17 cellular contexts compared by ENCODE assay signal in genomic region chr1:64545118-64545916, GRCh38.
DNase-seq lines count a peak whose midpoint lies in the region; ATAC-seq and TF ChIP-seq lines count a peak whose summit lies in the region.
"Had no signal": no experiment of that assay in that cellular context is flagged by ENCODE, and none has a peak within 500 bp of the region (broad histone marks: within the 10 kb centered on the region; RNA-seq: fewer than 3 reads in every experiment).

No MANE protein-coding gene starts in this region.

- H3K4me3 ChIP-seq in GM23338, result no peak overlapping the region
- H3K4me3 ChIP-seq in neural progenitor cell, result no peak overlapping the region
- H3K4me3 ChIP-seq: mucosa of descending colon had no signal

- no peaks in the 10 kb centered on the region for H3K9me3 ChIP-seq in neural progenitor cell (ENCODE audit: low read depth)
- H3K9me3 ChIP-seq: mucosa of descending colon had no signal

- H3K79me2 ChIP-seq in GM23338 (replicated peaks; ENCODE audit: insufficient read depth), result peaks cover 97% of the 10 kb centered on the region
- H3K79me2 ChIP-seq in neural progenitor cell (ENCODE audit: low read depth), result peaks cover 99% of the 10 kb centered on the region

- ATAC-seq in GM23338 (no peak), HG03521 (IDR thresholded peaks at IDR 0.05; ENCODE audit: unreplicated experiment) (no peak), GM18868 (IDR thresholded peaks at IDR 0.05; ENCODE audit: unreplicated experiment) (no peak)
- ATAC-seq in activated naive CD4-positive, alpha-beta T cell treated with anti-CD3 and anti-CD28 coated beads, Interleukin-2, amount 50 U/mL, for 72 hours, result peak; percentile 21 to 34
- ATAC-seq: mucosa of descending colon had no signal

- DNase-seq in activated gamma-delta T cell treated with Interleukin-2 at 50 U/mL for 16 hours, result peak; percentile 10
- DNase-seq in activated gamma-delta T cell (lab: John Stamatoyannopoulos, UW), result no peak
- no peak for DNase-seq in GM23338 (ENCODE audit: low spot score)
- DNase-seq in activated naive CD4-positive, alpha-beta T cell treated with anti-CD3 and anti-CD28 coated beads, Interleukin-2, amount 50 U/mL, for 72 hours (ENCODE audit: low spot score in 2 of 2), result no peak
- no peak for DNase-seq in neural progenitor cell (ENCODE audit: low spot score)
- DNase-seq in H4 (ENCODE audit: low spot score), result no peak
- DNase-seq: activated CD4-positive, alpha-beta T cell treated with anti-CD3 and anti-CD28 coated beads, Interleukin-2, amount 50 U/mL, for 1 hour; anterior cingulate cortex; endodermal cell; head of caudate nucleus; mucosa of descending colon; NCI-H1105; occipital lobe had no signal

- H3K27ac Mint-ChIP-seq in GM23338 (peak overlapping the region; percentile 64), neural progenitor cell (peak overlapping the region; percentile 50)
- H3K27ac Mint-ChIP-seq in activated naive CD4-positive, alpha-beta T cell treated with anti-CD3 and anti-CD28 coated beads, Interleukin-2, amount 50 U/mL, for 72 hours, result no peak overlapping the region
- H3K27ac Mint-ChIP-seq: endodermal cell; stimulated activated memory B cell treated with anti-CD40 and anti-IgM and Interleukin-4, amounts not matched to agents 10 μg/mL and 1 μg/mL and 100 μg/mL, for 72 hours; type B pancreatic cell had no signal

- H2AFZ ChIP-seq in GM23338 (no peak overlapping the region), neural progenitor cell (replicated peaks) (no peak overlapping the region)

- H3F3A ChIP-seq in GM23338 (replicated peaks; ENCODE audit: low read depth), result no peaks in the 10 kb centered on the region
- H3F3A ChIP-seq in neural progenitor cell (ENCODE audit: low read depth), result peaks cover 28% of the 10 kb centered on the region

- no peak overlapping the region for H3K4me3 Mint-ChIP-seq in GM23338
- no peak overlapping the region for H3K4me3 Mint-ChIP-seq in neural progenitor cell
- H3K4me3 Mint-ChIP-seq: endodermal cell; stimulated activated memory B cell treated with anti-CD40 and anti-IgM and Interleukin-4, amounts not matched to agents 10 μg/mL and 1 μg/mL and 100 μg/mL, for 72 hours; type B pancreatic cell had no signal

- peaks cover 61% of the 10 kb centered on the region for H3K4me1 Mint-ChIP-seq in GM23338
- peaks cover 57% of the 10 kb centered on the region for H3K4me1 Mint-ChIP-seq in neural progenitor cell
- H3K4me1 Mint-ChIP-seq: stimulated activated memory B cell treated with anti-CD40 and anti-IgM and Interleukin-4, amounts not matched to agents 10 μg/mL and 1 μg/mL and 100 μg/mL, for 72 hours had no signal

- no peak overlapping the region for H3K27ac ChIP-seq in GM23338 (ENCODE audit: low read depth)
- no peak overlapping the region for H3K27ac ChIP-seq in neural progenitor cell

- peak overlapping the region; percentile 39 for H3K4me2 ChIP-seq in GM23338
- peak overlapping the region; percentile 59 for H3K4me2 ChIP-seq in neural progenitor cell

- no peak overlapping the region for H3K9ac ChIP-seq in neural progenitor cell

- H3K4me1 ChIP-seq in GM23338 (ENCODE audit: insufficient read depth) (peaks cover 63% of the 10 kb centered on the region), neural progenitor cell (peaks cover 39% of the 10 kb centered on the region)

- H3K27me3 Mint-ChIP-seq in GM23338 (ENCODE audit: insufficient read depth, low read depth, poor library complexity) (no peaks in the 10 kb centered on the region), neural progenitor cell (ENCODE audit: insufficient read depth, low read depth) (no peaks in the 10 kb centered on the region)
- H3K27me3 Mint-ChIP-seq: type B pancreatic cell had no signal

- H3K9me3 Mint-ChIP-seq in GM23338 (no peaks in the 10 kb centered on the region), neural progenitor cell (no peaks in the 10 kb centered on the region)
- no peaks in the 10 kb centered on the region for H3K9me3 Mint-ChIP-seq in activated naive CD4-positive, alpha-beta T cell treated with anti-CD3 and anti-CD28 coated beads, Interleukin-2, amount 50 U/mL, for 72 hours
- H3K9me3 Mint-ChIP-seq: endodermal cell; stimulated activated memory B cell treated with anti-CD40 and anti-IgM and Interleukin-4, amounts not matched to agents 10 μg/mL and 1 μg/mL and 100 μg/mL, for 72 hours; type B pancreatic cell had no signal

- H3K9me2 ChIP-seq in GM23338 (ENCODE audit: insufficient read depth), result no peaks in the 10 kb centered on the region

- H3K27me3 ChIP-seq in GM23338 (ENCODE audit: insufficient read depth) (no peaks in the 10 kb centered on the region), neural progenitor cell (no peaks in the 10 kb centered on the region)

- peaks cover 28% of the 10 kb centered on the region for H4K20me1 ChIP-seq in GM23338 (replicated peaks; ENCODE audit: insufficient read depth)
- peaks cover 71% of the 10 kb centered on the region for H4K20me1 ChIP-seq in neural progenitor cell (ENCODE audit: low read depth)

- H3K36me3 Mint-ChIP-seq in GM23338 (ENCODE audit: low read depth) (no peaks in the 10 kb centered on the region), neural progenitor cell (no peaks in the 10 kb centered on the region)
- H3K36me3 Mint-ChIP-seq in activated naive CD4-positive, alpha-beta T cell treated with anti-CD3 and anti-CD28 coated beads, Interleukin-2, amount 50 U/mL, for 72 hours, result no peaks in the 10 kb centered on the region
- H3K36me3 Mint-ChIP-seq: stimulated activated memory B cell treated with anti-CD40 and anti-IgM and Interleukin-4, amounts not matched to agents 10 μg/mL and 1 μg/mL and 100 μg/mL, for 72 hours; type B pancreatic cell had no signal

- TF ChIP-seq CTCF in GM23338 (conservative IDR thresholded peaks at IDR 0.05; ENCODE audit: low read depth in 2 of 2) (no peak), neural progenitor cell (IDR thresholded peaks at IDR 0.05) (no peak)

- H3K36me3 ChIP-seq in GM23338 (ENCODE audit: insufficient read depth) (no peaks in the 10 kb centered on the region), neural progenitor cell (no peaks in the 10 kb centered on the region)

TF ChIP-seq in GM23338, 12 proteins besides CTCF, POLR2A, EP300 and RAD21 (continues in another document):
- TF ChIP-seq STAT1 (IDR thresholded peaks at IDR 0.05; ENCODE audit: unreplicated experiment), result no peak
- TF ChIP-seq EZH2 (IDR thresholded peaks at IDR 0.05; ENCODE audit: low read depth, unreplicated experiment), result no peak
- TF ChIP-seq ZNF114 (CRISPR knock-in tag; IDR thresholded peaks at IDR 0.05), result no peak
- no peak for TF ChIP-seq POLR2AphosphoS5 (IDR thresholded peaks at IDR 0.05; ENCODE audit: low read depth)
- TF ChIP-seq ZNF331 (CRISPR knock-in tag; IDR thresholded peaks at IDR 0.05; ENCODE audit: low read depth), result no peak
- no peak for TF ChIP-seq EZH2phosphoT487 (IDR thresholded peaks at IDR 0.05; ENCODE audit: unreplicated experiment)
- no peak for TF ChIP-seq NANOG (IDR thresholded peaks at IDR 0.05; ENCODE audit: borderline replicate concordance)
- TF ChIP-seq, protein P1, sequence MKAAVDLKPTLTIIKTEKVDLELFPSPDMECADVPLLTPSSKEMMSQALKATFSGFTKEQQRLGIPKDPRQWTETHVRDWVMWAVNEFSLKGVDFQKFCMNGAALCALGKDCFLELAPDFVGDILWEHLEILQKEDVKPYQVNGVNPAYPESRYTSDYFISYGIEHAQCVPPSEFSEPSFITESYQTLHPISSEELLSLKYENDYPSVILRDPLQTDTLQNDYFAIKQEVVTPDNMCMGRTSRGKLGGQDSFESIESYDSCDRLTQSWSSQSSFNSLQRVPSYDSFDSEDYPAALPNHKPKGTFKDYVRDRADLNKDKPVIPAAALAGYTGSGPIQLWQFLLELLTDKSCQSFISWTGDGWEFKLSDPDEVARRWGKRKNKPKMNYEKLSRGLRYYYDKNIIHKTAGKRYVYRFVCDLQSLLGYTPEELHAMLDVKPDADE (IDR thresholded peaks at IDR 0.05), result no peak
- TF ChIP-seq, protein P2, sequence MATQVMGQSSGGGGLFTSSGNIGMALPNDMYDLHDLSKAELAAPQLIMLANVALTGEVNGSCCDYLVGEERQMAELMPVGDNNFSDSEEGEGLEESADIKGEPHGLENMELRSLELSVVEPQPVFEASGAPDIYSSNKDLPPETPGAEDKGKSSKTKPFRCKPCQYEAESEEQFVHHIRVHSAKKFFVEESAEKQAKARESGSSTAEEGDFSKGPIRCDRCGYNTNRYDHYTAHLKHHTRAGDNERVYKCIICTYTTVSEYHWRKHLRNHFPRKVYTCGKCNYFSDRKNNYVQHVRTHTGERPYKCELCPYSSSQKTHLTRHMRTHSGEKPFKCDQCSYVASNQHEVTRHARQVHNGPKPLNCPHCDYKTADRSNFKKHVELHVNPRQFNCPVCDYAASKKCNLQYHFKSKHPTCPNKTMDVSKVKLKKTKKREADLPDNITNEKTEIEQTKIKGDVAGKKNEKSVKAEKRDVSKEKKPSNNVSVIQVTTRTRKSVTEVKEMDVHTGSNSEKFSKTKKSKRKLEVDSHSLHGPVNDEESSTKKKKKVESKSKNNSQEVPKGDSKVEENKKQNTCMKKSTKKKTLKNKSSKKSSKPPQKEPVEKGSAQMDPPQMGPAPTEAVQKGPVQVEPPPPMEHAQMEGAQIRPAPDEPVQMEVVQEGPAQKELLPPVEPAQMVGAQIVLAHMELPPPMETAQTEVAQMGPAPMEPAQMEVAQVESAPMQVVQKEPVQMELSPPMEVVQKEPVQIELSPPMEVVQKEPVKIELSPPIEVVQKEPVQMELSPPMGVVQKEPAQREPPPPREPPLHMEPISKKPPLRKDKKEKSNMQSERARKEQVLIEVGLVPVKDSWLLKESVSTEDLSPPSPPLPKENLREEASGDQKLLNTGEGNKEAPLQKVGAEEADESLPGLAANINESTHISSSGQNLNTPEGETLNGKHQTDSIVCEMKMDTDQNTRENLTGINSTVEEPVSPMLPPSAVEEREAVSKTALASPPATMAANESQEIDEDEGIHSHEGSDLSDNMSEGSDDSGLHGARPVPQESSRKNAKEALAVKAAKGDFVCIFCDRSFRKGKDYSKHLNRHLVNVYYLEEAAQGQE (IDR thresholded peaks at IDR 0.05; ENCODE audit: unreplicated experiment), result no peak

Comparison
In these comparisons a context has a peak if more than half of its experiments do, and no peak if none do; other contexts are left out.
1. ATAC-seq: peak in activated naive CD4-positive, alpha-beta T cell treated with anti-CD3 and anti-CD28 coated beads, Interleukin-2, amount 50 U/mL, for 72 hours (2 of 2); none in GM23338 (single experiment), HG03521 (single experiment) and GM18868 (single experiment).
2. H3K27ac Mint-ChIP-seq: peak in GM23338 (single experiment) and neural progenitor cell (single experiment); none in activated naive CD4-positive, alpha-beta T cell treated with anti-CD3 and anti-CD28 coated beads, Interleukin-2, amount 50 U/mL, for 72 hours (0 of 2).